ENCODE assay signal across 26 cellular contexts in the genomic region with DNA sequence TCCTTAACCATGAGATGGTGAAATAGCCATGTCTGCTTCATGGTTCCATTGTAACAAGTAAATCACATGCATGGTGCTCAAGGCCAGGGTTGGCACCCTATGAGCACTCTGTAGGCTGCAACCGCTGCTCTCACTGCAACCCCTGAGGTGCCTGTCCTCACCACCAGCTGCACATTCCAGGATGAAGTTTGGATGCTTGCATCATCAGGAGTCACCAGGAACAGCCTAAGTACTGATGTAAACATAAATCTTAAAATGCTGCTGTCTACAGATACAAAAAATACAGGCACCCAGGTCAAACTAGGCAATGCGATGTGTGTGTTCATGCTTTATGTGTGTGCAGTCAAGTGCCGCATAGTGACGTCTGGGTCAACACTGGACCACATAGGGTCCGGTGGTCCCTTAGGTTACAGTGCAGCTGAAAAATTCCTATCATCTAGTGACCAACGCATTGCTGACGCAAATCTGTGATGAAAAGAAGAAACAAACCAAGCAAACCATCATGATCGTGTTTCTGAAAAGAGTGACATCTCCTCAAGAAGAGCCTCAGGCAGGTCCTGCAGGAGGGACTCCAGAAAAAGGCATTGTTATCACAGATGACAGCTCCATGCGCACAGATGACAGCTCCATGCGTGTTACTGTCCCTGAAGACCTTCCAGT.
A peak's percentile ranks its signal among the peaks of the same experiment; 100 is the strongest.
DNase-seq lines count a peak whose midpoint lies in the region; ATAC-seq and TF ChIP-seq lines count a peak whose summit lies in the region.
"Had no signal": no experiment of that assay in that cellular context is flagged by ENCODE, and none has a peak within 500 bp of the region (broad histone marks: within the 10 kb centered on the region; RNA-seq: fewer than 3 reads in every experiment).

No MANE protein-coding gene starts in this region.

- H3K79me2 ChIP-seq in GM23248 (ENCODE audit: insufficient read depth) (no peaks in the 10 kb centered on the region), osteoblast (ENCODE audit: insufficient read depth, low read length) (no peaks in the 10 kb centered on the region)

- H3K27ac ChIP-seq in GM23248 (no peak overlapping the region), osteoblast (ENCODE audit: low read depth, low read length) (peak overlapping the region; percentile 56)
- H3K27ac ChIP-seq: epithelial cell of prostate, prostate gland, transverse colon had no signal

- H3F3A ChIP-seq in GM23248 (ENCODE audit: insufficient read depth) = peaks cover 18% of the 10 kb centered on the region

- in situ Hi-C loops in GM23248 (cut with MboI) = no loop called here

- no peaks in the 10 kb centered on the region for H3K9me2 ChIP-seq in GM23248 (ENCODE audit: insufficient read depth)

- no peak overlapping the region for H3K9ac ChIP-seq in GM23248

- no peaks in the 10 kb centered on the region for H3K36me3 ChIP-seq in GM23248 (ENCODE audit: low read depth)
- no peaks in the 10 kb centered on the region for H3K36me3 ChIP-seq in osteoblast (ENCODE audit: insufficient read depth, low read length)
- H3K36me3 ChIP-seq: prostate gland, transverse colon had no signal

- no peaks in the 10 kb centered on the region for H3K27me3 ChIP-seq in GM23248 (replicated peaks; ENCODE audit: insufficient read depth)
- no peaks in the 10 kb centered on the region for H3K27me3 ChIP-seq in osteoblast (ENCODE audit: insufficient read depth, low read length)
- H3K27me3 ChIP-seq: transverse colon had no signal

- TF ChIP-seq CTCF in WI38 (IDR thresholded peaks at IDR 0.05; ENCODE audit: low read depth, low read length) (no peak), fibroblast of mammary gland (conservative IDR thresholded peaks at IDR 0.05; ENCODE audit: control insufficient read depth, insufficient read depth, low read depth, low read length) (no peak), osteoblast (IDR thresholded peaks at IDR 0.05; ENCODE audit: extremely low read depth, low read depth, low read length) (no peak)

- WGBS in GM23248 (ENCODE audit: low coverage in 1 of 2, low lambda C conversion rate in 2 of 2, missing lambda C conversion rate in 2 of 2), 2 experiments = 93 to 95% methylated on average over 10 of the region's 10 CpGs

- DNase-seq in GM23248 = peak; percentile 47
- peak; percentile 91 for DNase-seq in fibroblast of mammary gland (ENCODE audit: low read depth)
- no peak for DNase-seq in osteoblast (ENCODE audit: insufficient read length, low spot score, missing footprints)
- no peak for DNase-seq in DMS153 (lab: John Stamatoyannopoulos, UW)
- no peak for DNase-seq in NCI-H2196 (lab: John Stamatoyannopoulos, UW; ENCODE audit: unreplicated experiment)
- DNase-seq: activated CD4-positive, alpha-beta T cell treated with anti-CD3 and anti-CD28 coated beads, Interleukin-2, amount 50 U/mL, for 1 hour; activated CD8-positive, alpha-beta memory T cell treated with anti-CD3 and anti-CD28 coated beads, Interleukin-2, amount 10 ng/mL, durations not matched to agents 7 days and 5 days; activated naive CD4-positive, alpha-beta T cell treated with anti-CD3 and anti-CD28 coated beads, Interleukin-2, amount 50 U/mL, for 16 hours; AML-193; anterior cingulate cortex; CD8-positive, alpha-beta T cell; DMS 273 treated with DMSO at 0.1 percent for 48 hours; kidney; MM.1S; NCI-H1417; NCI-H2081 treated with DMSO at 0.1 percent for 48 hours; NCI-H446; stimulated activated CD8-positive, alpha-beta memory T cell treated with anti-CD3 and anti-CD28 coated beads, Interleukin-4, amount 100 ng/mL, for 48 hours; transverse colon had no signal

- H3K4me1 ChIP-seq in GM23248 (ENCODE audit: insufficient read depth) (peaks cover 26% of the 10 kb centered on the region), osteoblast (ENCODE audit: insufficient read depth, low read length) (peaks cover 16% of the 10 kb centered on the region)

- ATAC-seq in GM18519 (IDR thresholded peaks at IDR 0.05; ENCODE audit: low FRiP score, unreplicated experiment) = no peak
- ATAC-seq in HG03521 (IDR thresholded peaks at IDR 0.05; ENCODE audit: unreplicated experiment) = no peak
- ATAC-seq: activated CD8-positive, alpha-beta memory T cell treated with anti-CD3 and anti-CD28 coated beads, Interleukin-2, amount 10 ng/mL, durations not matched to agents 7 days and 5 days; CD8-positive, alpha-beta T cell; WTC11 had no signal

- H4K20me1 ChIP-seq in GM23248 (ENCODE audit: insufficient read depth) (no peaks in the 10 kb centered on the region), osteoblast (ENCODE audit: insufficient read depth, low read length) (no peaks in the 10 kb centered on the region)

- H3K9me3 ChIP-seq in GM23248 (ENCODE audit: low read depth) = no peaks in the 10 kb centered on the region
- no peaks in the 10 kb centered on the region for H3K9me3 ChIP-seq in osteoblast (ENCODE audit: low read depth, low read length)
- H3K9me3 ChIP-seq: prostate gland, transverse colon had no signal

- H2AFZ ChIP-seq in GM23248 (no peak overlapping the region), osteoblast (ENCODE audit: low read length) (no peak overlapping the region)

- H3K4me3 ChIP-seq in GM23248 (no peak overlapping the region), WI38 (ENCODE audit: low read depth, low read length) (peak overlapping the region; percentile 56), fibroblast of mammary gland (ENCODE audit: control insufficient read depth, low read depth, low read length) (no peak overlapping the region), osteoblast (ENCODE audit: insufficient read depth, low read length) (no peak overlapping the region)
- H3K4me3 ChIP-seq: lung, prostate gland, transverse colon had no signal

- H3K4me2 ChIP-seq in GM23248 (ENCODE audit: unreplicated experiment) (no peak overlapping the region), osteoblast (ENCODE audit: insufficient read depth, low read length) (no peak overlapping the region)

Comparison
In these comparisons a context has a peak if more than half of its experiments do, and no peak if none do; other contexts are left out.
1. DNase-seq: peak in GM23248 (single experiment) and fibroblast of mammary gland (single experiment); none in osteoblast (single experiment), DMS153 (single experiment) and NCI-H2196 (single experiment).